8 cellular contexts compared by ENCODE assay signal in the genomic region with DNA sequence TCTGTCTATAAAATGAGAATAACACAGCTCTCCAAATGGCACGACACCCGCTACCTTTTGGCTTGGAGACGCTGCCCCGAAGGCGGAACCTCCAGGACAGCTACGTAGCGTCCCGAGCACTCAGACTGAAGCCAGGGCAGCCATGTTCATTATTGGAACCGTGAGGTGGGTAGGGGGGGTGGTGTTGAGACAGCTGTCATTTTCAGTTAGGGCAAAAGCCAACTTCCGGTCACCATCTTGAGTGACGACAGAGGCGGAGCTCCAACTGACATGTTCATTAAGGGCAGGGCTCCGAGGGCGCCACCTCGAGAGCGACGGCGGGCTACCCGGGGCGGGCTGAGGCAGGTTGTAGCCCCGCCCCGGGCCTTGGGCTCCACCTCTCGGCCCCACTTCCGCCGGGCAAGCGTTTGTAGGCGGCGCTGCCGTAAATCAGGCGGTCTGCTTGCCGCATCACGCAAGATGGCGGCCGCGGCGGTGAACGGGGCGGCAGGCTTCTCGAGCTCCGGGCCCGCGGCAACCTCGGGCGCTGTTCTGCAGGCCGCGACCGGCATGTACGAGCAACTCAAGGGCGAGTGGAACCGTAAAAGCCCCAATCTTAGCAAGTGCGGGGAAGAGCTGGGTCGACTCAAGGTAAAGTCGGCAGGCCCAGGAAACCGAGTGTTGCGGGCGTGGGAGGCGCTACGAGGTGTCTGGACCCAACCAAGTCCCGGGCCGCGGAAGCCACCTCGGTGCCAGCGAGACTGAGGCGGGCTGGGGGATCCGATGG. TPM values are rescaled to one million over a fixed set of nuclear protein-coding genes. Genes with fewer than 3 reads are reported as not detected.
DNase-seq lines count a peak whose midpoint lies in the region; ATAC-seq and TF ChIP-seq lines count a peak whose summit lies in the region.

A gene (plus strand): TSS at position 240 of the 766 bp plus-strand sequence. CDS start 31 bp downstream, at position 271.

- peak within 1 kb of the TSS; percentile 67 for H2AFZ ChIP-seq in hepatocyte

- peaks cover 10% of the 10 kb centered on the region for H3K4me1 ChIP-seq in hepatocyte (ENCODE audit: insufficient read depth)

- ATAC-seq in GM18508 (IDR thresholded peaks at IDR 0.05; ENCODE audit: insufficient read depth, unreplicated experiment) (peak; percentile 81), HG03025 (IDR thresholded peaks at IDR 0.05; ENCODE audit: low FRiP score, unreplicated experiment) (peak; percentile 89)

- H3K79me2 ChIP-seq in hepatocyte: peaks cover 44% of the 10 kb centered on the region

- WGBS in hepatocyte (ENCODE audit: low lambda C conversion rate, missing lambda C conversion rate): 1% methylated on average over 62 of the region's 65 CpGs

- no peaks in the 10 kb centered on the region for H3K9me3 ChIP-seq in hepatocyte (ENCODE audit: low read depth)

- peak within 1 kb of the TSS; percentile 94 for H3K27ac ChIP-seq in hepatocyte

- H3K27me3 ChIP-seq in hepatocyte: no peaks in the 10 kb centered on the region

- H3K9me2 ChIP-seq in hepatocyte (replicated peaks; ENCODE audit: insufficient read depth): no peaks in the 10 kb centered on the region

- DNase-seq in NCI-H2081 (lab: John Stamatoyannopoulos, UW) (peak; percentile 98 to 99), T1000 (lab: John Stamatoyannopoulos, UW) (peak; percentile 97), astrocyte of the hippocampus (ENCODE audit: low read depth, low spot score) (peak; percentile 100), hepatocyte (ENCODE audit: low spot score) (peak; percentile 100), renal cortical epithelial cell (ENCODE audit: low read depth) (peak; percentile 99), cortex of kidney (lab: John Stamatoyannopoulos, UW) (no peak)

- peaks cover 28% of the 10 kb centered on the region for H4K20me1 ChIP-seq in hepatocyte (ENCODE audit: insufficient read depth, poor library complexity, severe bottlenecking)

- no peaks in the 10 kb centered on the region for H3K36me3 ChIP-seq in hepatocyte (replicated peaks; ENCODE audit: insufficient read depth, low read depth)

- H3K4me2 ChIP-seq in hepatocyte: peak within 1 kb of the TSS; percentile 94

- TF ChIP-seq CTCF in hepatocyte (IDR thresholded peaks at IDR 0.05; ENCODE audit: poor library complexity): no peak

- peak within 1 kb of the TSS; percentile 65 for H3K4me3 ChIP-seq in hepatocyte

RNA-seq across cellular contexts. Expression of the gene that starts here (rescaled TPM):
- total RNA-seq in hepatocyte (250 and 263 TPM in 2 replicates), renal cortical epithelial cell (206 and 397 TPM in 2 replicates)
- polyA plus RNA-seq in hepatocyte: 278 and 312 TPM in 2 replicates
